Comparison of ENCODE assay signal across 8 cellular contexts in genomic region chr10:132397671-132398565, GRCh38. TPM values are rescaled to one million over a fixed set of nuclear protein-coding genes. Genes with fewer than 3 reads are reported as not detected.
DNase-seq lines count a peak whose midpoint lies in the region; ATAC-seq and TF ChIP-seq lines count a peak whose summit lies in the region.

No MANE protein-coding gene starts in this region.

- H3K4me1 Mint-ChIP-seq in central memory CD8-positive, alpha-beta T cell: peaks cover 13% of the 10 kb centered on the region
- peaks cover 51% of the 10 kb centered on the region for H3K4me1 Mint-ChIP-seq in stimulated activated naive CD8-positive, alpha-beta T cell treated with anti-CD3 and anti-CD28 coated beads, Interleukin-15, amount 100 ng/mL, for 72 hours

- peak overlapping the region; percentile 86 for H3K4me3 Mint-ChIP-seq in central memory CD8-positive, alpha-beta T cell
- H3K4me3 Mint-ChIP-seq in stimulated activated naive CD8-positive, alpha-beta T cell treated with anti-CD3 and anti-CD28 coated beads, Interleukin-15, amount 100 ng/mL, for 72 hours: peak overlapping the region; percentile 79 to 90

- no peak for TF ChIP-seq CTCF in left lung (IDR thresholded peaks at IDR 0.05)

- peaks cover 27 to 70% of the 10 kb centered on the region in 2 donors for H3K4me1 ChIP-seq in left lung

- peak overlapping the region; percentile 75 for H3K27ac Mint-ChIP-seq in central memory CD8-positive, alpha-beta T cell (ENCODE audit: low read depth)
- H3K27ac Mint-ChIP-seq in stimulated activated naive CD8-positive, alpha-beta T cell treated with anti-CD3 and anti-CD28 coated beads, Interleukin-15, amount 100 ng/mL, for 72 hours: peak overlapping the region in 1 of 2 donors; percentile 42

- peaks cover 11% of the 10 kb centered on the region for H3K36me3 Mint-ChIP-seq in central memory CD8-positive, alpha-beta T cell (ENCODE audit: insufficient read depth)

- no peaks in the 10 kb centered on the region for H3K36me3 ChIP-seq in left lung

- no peaks in the 10 kb centered on the region for H3K27me3 Mint-ChIP-seq in central memory CD8-positive, alpha-beta T cell
- no peaks in the 10 kb centered on the region for H3K27me3 Mint-ChIP-seq in stimulated activated naive CD8-positive, alpha-beta T cell treated with anti-CD3 and anti-CD28 coated beads, Interleukin-15, amount 100 ng/mL, for 72 hours

- H3K9me3 ChIP-seq in left lung: no peaks in the 10 kb centered on the region

- intact Hi-C loops in left lung (cut with DNase I): no loop called here

- H3K4me3 ChIP-seq in left lung: peak overlapping the region; percentile 64 to 72

- DNase-seq in NCI-H1436 treated with DMSO at 0.1 percent for 48 hours (lab: John Stamatoyannopoulos, UW): peak; percentile 24
- no peak for DNase-seq in NCI-H1436 (lab: John Stamatoyannopoulos, UW)
- no peak for DNase-seq in central memory CD8-positive, alpha-beta T cell (ENCODE audit: low spot score in 2 of 2)
- peak; percentile 63 to 85 for DNase-seq in left lung
- peak in 1 of 2 donors; percentile 57 for DNase-seq in stimulated activated naive CD8-positive, alpha-beta T cell treated with anti-CD3 and anti-CD28 coated beads, Interleukin-15, amount 100 ng/mL, for 72 hours
- DNase-seq in hippocampal formation (lab: John Stamatoyannopoulos, UW): no peak

- H3K27me3 ChIP-seq in left lung: no peaks in the 10 kb centered on the region

- ATAC-seq in HG03342 (IDR thresholded peaks at IDR 0.05; ENCODE audit: unreplicated experiment) (peak; percentile 26), SK-N-SH treated with all-trans-retinoic acid at 6 μM for 48 hours (peak; percentile 54), left lung (peak; percentile 16)
- ATAC-seq in central memory CD8-positive, alpha-beta T cell (replicated peaks; ENCODE audit: extremely low read depth, poor library complexity, severe bottlenecking): peak; percentile 12
- ATAC-seq in stimulated activated naive CD8-positive, alpha-beta T cell treated with anti-CD3 and anti-CD28 coated beads, Interleukin-15, amount 100 ng/mL, for 72 hours: peak; percentile 45

- no peaks in the 10 kb centered on the region for H3K9me3 Mint-ChIP-seq in central memory CD8-positive, alpha-beta T cell
- no peaks in the 10 kb centered on the region for H3K9me3 Mint-ChIP-seq in stimulated activated naive CD8-positive, alpha-beta T cell treated with anti-CD3 and anti-CD28 coated beads, Interleukin-15, amount 100 ng/mL, for 72 hours

- peak overlapping the region; percentile 85 to 88 for H3K27ac ChIP-seq in left lung

TF ChIP-seq in SK-N-SH treated with all-trans-retinoic acid at 6 μM for 48 hours, 23 proteins besides CTCF, POLR2A, EP300 and RAD21:
- TF ChIP-seq ISL1 (CRISPR knock-in tag; IDR thresholded peaks at IDR 0.05) (no peak), ZNF565 (CRISPR knock-in tag; conservative IDR thresholded peaks at IDR 0.05; ENCODE audit: low read depth) (no peak), RARB (CRISPR knock-in tag; IDR thresholded peaks at IDR 0.05) (no peak), ZNF8 (CRISPR knock-in tag; IDR thresholded peaks at IDR 0.05) (no peak), BACH2 (CRISPR knock-in tag; IDR thresholded peaks at IDR 0.05; ENCODE audit: borderline replicate concordance) (no peak), ZNF70 (CRISPR knock-in tag; IDR thresholded peaks at IDR 0.05) (no peak), CSDC2 (CRISPR knock-in tag; IDR thresholded peaks at IDR 0.05) (no peak), ARNTL (CRISPR knock-in tag; IDR thresholded peaks at IDR 0.05; ENCODE audit: borderline replicate concordance, low read depth) (no peak), GLIS3 (CRISPR knock-in tag; IDR thresholded peaks at IDR 0.05) (no peak), OSR1 (CRISPR knock-in tag; IDR thresholded peaks at IDR 0.05) (no peak), TOX (CRISPR knock-in tag; IDR thresholded peaks at IDR 0.05; ENCODE audit: borderline replicate concordance) (no peak), SNAI2 (CRISPR knock-in tag; IDR thresholded peaks at IDR 0.05) (no peak)
TF ChIP-seq in SK-N-SH treated with all-trans-retinoic acid at 6 μM for 48 hours: peak in this region for 0.

RNA-seq across cellular contexts. Expression of gene PWWP2B, which starts 0.9 kb away (rescaled TPM):
- 10 to 100 TPM; 21.4 to 23.2 TPM for total RNA-seq in left lung

Comparison
In these comparisons a context has a peak if more than half of its experiments do, and no peak if none do; other contexts are left out.
1. DNase-seq: peak in NCI-H1436 treated with DMSO at 0.1 percent for 48 hours (single experiment) and left lung (2 of 2); none in NCI-H1436 (single experiment), central memory CD8-positive, alpha-beta T cell (0 of 2) and hippocampal formation (0 of 2).
2. Peak in every context shown above with its lines, with median percentiles within 50 percentile points of each other: ATAC-seq.